1 cellular context compared by ENCODE assay signal in the genomic region with DNA sequence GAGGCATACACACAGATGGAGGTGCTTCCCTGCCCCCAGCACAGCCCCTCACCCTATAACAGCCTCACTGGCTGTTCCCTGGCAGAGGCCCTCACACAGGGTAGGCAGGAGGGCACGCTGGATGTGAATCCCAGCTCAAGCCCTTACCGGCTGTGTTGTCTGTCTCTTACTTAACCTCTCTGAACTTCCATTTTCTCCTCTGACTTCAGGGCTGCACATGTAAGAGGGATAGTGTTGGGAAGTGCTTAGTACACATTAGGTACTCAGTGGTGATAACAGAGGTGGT.
TF ChIP-seq lines count a peak whose summit lies in the region.

No MANE protein-coding gene starts in this region.

TF ChIP-seq in IMR-90, 13 proteins besides CTCF, POLR2A, EP300 and RAD21:
- no peak for TF ChIP-seq SMC3 (IDR thresholded peaks at IDR 0.05; ENCODE audit: low read depth, low read length)
- TF ChIP-seq NFE2L2 (IDR thresholded peaks at IDR 0.05; ENCODE audit: low read depth, low read length) = no peak
- TF ChIP-seq FOS (IDR thresholded peaks at IDR 0.05; ENCODE audit: low read depth, low read length) = no peak
- TF ChIP-seq, protein P1, sequence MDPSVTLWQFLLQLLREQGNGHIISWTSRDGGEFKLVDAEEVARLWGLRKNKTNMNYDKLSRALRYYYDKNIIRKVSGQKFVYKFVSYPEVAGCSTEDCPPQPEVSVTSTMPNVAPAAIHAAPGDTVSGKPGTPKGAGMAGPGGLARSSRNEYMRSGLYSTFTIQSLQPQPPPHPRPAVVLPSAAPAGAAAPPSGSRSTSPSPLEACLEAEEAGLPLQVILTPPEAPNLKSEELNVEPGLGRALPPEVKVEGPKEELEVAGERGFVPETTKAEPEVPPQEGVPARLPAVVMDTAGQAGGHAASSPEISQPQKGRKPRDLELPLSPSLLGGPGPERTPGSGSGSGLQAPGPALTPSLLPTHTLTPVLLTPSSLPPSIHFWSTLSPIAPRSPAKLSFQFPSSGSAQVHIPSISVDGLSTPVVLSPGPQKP (IDR thresholded peaks at IDR 0.05; ENCODE audit: borderline replicate concordance, low read depth, low read length) = no peak
- no peak for TF ChIP-seq MXI1 (IDR thresholded peaks at IDR 0.05; ENCODE audit: borderline replicate concordance, low read depth, low read length)
- no peak for TF ChIP-seq CHD1 (IDR thresholded peaks at IDR 0.05; ENCODE audit: low read depth, low read length)
- TF ChIP-seq CEBPB (IDR thresholded peaks at IDR 0.05; ENCODE audit: low read depth, low read length) = no peak
- TF ChIP-seq, protein P2, sequence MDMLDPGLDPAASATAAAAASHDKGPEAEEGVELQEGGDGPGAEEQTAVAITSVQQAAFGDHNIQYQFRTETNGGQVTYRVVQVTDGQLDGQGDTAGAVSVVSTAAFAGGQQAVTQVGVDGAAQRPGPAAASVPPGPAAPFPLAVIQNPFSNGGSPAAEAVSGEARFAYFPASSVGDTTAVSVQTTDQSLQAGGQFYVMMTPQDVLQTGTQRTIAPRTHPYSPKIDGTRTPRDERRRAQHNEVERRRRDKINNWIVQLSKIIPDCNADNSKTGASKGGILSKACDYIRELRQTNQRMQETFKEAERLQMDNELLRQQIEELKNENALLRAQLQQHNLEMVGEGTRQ (IDR thresholded peaks at IDR 0.05; ENCODE audit: low read depth, low read length) = no peak
- TF ChIP-seq RFX5 (IDR thresholded peaks at IDR 0.05; ENCODE audit: low read depth, low read length) = no peak
- no peak for TF ChIP-seq RCOR1 (IDR thresholded peaks at IDR 0.05; ENCODE audit: insufficient replicate concordance, low read length)
- no peak for TF ChIP-seq MAFK (IDR thresholded peaks at IDR 0.05; ENCODE audit: low read depth, low read length)
- TF ChIP-seq MAZ (IDR thresholded peaks at IDR 0.05; ENCODE audit: borderline replicate concordance, low read depth, low read length) = no peak
- no peak for TF ChIP-seq BHLHE40 (IDR thresholded peaks at IDR 0.05; ENCODE audit: low read depth, low read length)
TF ChIP-seq in IMR-90: peak in this region for 0.
